In the genomic region with DNA sequence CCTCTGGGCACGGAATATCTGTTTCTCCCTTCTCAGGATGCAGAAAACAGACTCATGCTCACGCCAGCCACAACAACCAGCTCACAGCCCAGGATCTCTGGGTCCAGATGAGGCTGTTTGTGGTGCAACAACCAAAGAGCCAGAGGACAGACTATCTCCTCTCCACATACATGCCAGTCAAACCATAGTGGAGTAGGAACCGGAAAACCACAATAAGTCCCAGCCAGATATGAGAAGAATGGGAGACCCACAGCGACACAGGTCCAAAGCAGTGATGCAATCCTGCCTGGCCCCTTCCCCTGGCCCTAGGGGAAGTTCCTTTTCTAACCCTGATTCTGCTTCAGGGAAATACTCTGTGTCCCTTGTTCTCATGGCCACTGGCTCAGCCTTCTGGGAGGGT, we compare ENCODE assay signal across 1 cellular context.
TF ChIP-seq lines count a peak whose summit lies in the region.

No MANE protein-coding gene starts in this region.

TF ChIP-seq in K562, 482 proteins besides CTCF, POLR2A, EP300 and RAD21 (continued from another document):
- TF ChIP-seq, protein P1, sequence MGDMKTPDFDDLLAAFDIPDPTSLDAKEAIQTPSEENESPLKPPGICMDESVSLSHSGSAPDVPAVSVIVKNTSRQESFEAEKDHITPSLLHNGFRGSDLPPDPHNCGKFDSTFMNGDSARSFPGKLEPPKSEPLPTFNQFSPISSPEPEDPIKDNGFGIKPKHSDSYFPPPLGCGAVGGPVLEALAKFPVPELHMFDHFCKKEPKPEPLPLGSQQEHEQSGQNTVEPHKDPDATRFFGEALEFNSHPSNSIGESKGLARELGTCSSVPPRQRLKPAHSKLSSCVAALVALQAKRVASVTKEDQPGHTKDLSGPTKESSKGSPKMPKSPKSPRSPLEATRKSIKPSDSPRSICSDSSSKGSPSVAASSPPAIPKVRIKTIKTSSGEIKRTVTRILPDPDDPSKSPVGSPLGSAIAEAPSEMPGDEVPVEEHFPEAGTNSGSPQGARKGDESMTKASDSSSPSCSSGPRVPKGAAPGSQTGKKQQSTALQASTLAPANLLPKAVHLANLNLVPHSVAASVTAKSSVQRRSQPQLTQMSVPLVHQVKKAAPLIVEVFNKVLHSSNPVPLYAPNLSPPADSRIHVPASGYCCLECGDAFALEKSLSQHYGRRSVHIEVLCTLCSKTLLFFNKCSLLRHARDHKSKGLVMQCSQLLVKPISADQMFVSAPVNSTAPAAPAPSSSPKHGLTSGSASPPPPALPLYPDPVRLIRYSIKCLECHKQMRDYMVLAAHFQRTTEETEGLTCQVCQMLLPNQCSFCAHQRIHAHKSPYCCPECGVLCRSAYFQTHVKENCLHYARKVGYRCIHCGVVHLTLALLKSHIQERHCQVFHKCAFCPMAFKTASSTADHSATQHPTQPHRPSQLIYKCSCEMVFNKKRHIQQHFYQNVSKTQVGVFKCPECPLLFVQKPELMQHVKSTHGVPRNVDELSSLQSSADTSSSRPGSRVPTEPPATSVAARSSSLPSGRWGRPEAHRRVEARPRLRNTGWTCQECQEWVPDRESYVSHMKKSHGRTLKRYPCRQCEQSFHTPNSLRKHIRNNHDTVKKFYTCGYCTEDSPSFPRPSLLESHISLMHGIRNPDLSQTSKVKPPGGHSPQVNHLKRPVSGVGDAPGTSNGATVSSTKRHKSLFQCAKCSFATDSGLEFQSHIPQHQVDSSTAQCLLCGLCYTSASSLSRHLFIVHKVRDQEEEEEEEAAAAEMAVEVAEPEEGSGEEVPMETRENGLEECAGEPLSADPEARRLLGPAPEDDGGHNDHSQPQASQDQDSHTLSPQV (IDR thresholded peaks at IDR 0.05) = 0 out of 2 replicates have a peak, but pooled peaks have one; percentile 9
- no peak for TF ChIP-seq ADNP (tag; IDR thresholded peaks at IDR 0.05)
- no peak for TF ChIP-seq NFYB (IDR thresholded peaks at IDR 0.05; ENCODE audit: extremely low read depth, insufficient read length)
- TF ChIP-seq, protein P2, sequence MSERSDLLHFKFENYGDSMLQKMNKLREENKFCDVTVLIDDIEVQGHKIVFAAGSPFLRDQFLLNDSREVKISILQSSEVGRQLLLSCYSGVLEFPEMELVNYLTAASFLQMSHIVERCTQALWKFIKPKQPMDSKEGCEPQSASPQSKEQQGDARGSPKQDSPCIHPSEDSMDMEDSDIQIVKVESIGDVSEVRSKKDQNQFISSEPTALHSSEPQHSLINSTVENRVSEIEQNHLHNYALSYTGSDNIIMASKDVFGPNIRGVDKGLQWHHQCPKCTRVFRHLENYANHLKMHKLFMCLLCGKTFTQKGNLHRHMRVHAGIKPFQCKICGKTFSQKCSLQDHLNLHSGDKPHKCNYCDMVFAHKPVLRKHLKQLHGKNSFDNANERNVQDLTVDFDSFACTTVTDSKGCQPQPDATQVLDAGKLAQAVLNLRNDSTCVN (CRISPR knock-in tag; IDR thresholded peaks at IDR 0.05) = no peak
- TF ChIP-seq PURB (CRISPR knock-in tag; IDR thresholded peaks at IDR 0.05; ENCODE audit: low read depth) = no peak
- TF ChIP-seq NR2C1 (IDR thresholded peaks at IDR 0.05) = no peak
- no peak for TF ChIP-seq NR2C1 (tag; IDR thresholded peaks at IDR 0.05)
- TF ChIP-seq SRSF9 (IDR thresholded peaks at IDR 0.05; ENCODE audit: borderline replicate concordance, low read depth, low read length) = no peak
- TF ChIP-seq, protein P3, sequence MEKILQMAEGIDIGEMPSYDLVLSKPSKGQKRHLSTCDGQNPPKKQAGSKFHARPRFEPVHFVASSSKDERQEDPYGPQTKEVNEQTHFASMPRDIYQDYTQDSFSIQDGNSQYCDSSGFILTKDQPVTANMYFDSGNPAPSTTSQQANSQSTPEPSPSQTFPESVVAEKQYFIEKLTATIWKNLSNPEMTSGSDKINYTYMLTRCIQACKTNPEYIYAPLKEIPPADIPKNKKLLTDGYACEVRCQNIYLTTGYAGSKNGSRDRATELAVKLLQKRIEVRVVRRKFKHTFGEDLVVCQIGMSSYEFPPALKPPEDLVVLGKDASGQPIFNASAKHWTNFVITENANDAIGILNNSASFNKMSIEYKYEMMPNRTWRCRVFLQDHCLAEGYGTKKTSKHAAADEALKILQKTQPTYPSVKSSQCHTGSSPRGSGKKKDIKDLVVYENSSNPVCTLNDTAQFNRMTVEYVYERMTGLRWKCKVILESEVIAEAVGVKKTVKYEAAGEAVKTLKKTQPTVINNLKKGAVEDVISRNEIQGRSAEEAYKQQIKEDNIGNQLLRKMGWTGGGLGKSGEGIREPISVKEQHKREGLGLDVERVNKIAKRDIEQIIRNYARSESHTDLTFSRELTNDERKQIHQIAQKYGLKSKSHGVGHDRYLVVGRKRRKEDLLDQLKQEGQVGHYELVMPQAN (IDR thresholded peaks at IDR 0.05; ENCODE audit: borderline replicate concordance) = no peak
- TF ChIP-seq ZNF24 (IDR thresholded peaks at IDR 0.05) = no peak
- TF ChIP-seq, protein P4, sequence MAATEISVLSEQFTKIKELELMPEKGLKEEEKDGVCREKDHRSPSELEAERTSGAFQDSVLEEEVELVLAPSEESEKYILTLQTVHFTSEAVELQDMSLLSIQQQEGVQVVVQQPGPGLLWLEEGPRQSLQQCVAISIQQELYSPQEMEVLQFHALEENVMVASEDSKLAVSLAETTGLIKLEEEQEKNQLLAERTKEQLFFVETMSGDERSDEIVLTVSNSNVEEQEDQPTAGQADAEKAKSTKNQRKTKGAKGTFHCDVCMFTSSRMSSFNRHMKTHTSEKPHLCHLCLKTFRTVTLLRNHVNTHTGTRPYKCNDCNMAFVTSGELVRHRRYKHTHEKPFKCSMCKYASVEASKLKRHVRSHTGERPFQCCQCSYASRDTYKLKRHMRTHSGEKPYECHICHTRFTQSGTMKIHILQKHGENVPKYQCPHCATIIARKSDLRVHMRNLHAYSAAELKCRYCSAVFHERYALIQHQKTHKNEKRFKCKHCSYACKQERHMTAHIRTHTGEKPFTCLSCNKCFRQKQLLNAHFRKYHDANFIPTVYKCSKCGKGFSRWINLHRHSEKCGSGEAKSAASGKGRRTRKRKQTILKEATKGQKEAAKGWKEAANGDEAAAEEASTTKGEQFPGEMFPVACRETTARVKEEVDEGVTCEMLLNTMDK (IDR thresholded peaks at IDR 0.05; ENCODE audit: borderline replicate concordance, insufficient read depth, low read depth, low read length, poor library complexity, severe bottlenecking) = no peak
- TF ChIP-seq SMARCB1 (IDR thresholded peaks at IDR 0.05; ENCODE audit: insufficient read length, low read depth) = no peak
- TF ChIP-seq, protein P5, sequence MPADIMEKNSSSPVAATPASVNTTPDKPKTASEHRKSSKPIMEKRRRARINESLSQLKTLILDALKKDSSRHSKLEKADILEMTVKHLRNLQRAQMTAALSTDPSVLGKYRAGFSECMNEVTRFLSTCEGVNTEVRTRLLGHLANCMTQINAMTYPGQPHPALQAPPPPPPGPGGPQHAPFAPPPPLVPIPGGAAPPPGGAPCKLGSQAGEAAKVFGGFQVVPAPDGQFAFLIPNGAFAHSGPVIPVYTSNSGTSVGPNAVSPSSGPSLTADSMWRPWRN (IDR thresholded peaks at IDR 0.05; ENCODE audit: low read depth) = no peak
- TF ChIP-seq ZNF699 (CRISPR knock-in tag; IDR thresholded peaks at IDR 0.05; ENCODE audit: insufficient replicate concordance) = no peak
- TF ChIP-seq, protein P6, sequence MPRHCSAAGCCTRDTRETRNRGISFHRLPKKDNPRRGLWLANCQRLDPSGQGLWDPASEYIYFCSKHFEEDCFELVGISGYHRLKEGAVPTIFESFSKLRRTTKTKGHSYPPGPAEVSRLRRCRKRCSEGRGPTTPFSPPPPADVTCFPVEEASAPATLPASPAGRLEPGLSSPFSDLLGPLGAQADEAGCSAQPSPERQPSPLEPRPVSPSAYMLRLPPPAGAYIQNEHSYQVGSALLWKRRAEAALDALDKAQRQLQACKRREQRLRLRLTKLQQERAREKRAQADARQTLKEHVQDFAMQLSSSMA (CRISPR knock-in tag; IDR thresholded peaks at IDR 0.05) = no peak
- TF ChIP-seq SAFB (IDR thresholded peaks at IDR 0.05; ENCODE audit: borderline replicate concordance, low read depth, low read length) = no peak
- no peak for TF ChIP-seq PYGO2 (tag; IDR thresholded peaks at IDR 0.05)
- TF ChIP-seq SAP30 (IDR thresholded peaks at IDR 0.05; ENCODE audit: borderline replicate concordance, insufficient read depth, low read depth, low read length, poor library complexity, severe bottlenecking) = no peak
- TF ChIP-seq ZFP36 (IDR thresholded peaks at IDR 0.05; ENCODE audit: low read depth, low read length, partially characterized antibody) = no peak
- TF ChIP-seq TAF9B (IDR thresholded peaks at IDR 0.05; ENCODE audit: partially characterized antibody) = no peak
- TF ChIP-seq, protein P7, sequence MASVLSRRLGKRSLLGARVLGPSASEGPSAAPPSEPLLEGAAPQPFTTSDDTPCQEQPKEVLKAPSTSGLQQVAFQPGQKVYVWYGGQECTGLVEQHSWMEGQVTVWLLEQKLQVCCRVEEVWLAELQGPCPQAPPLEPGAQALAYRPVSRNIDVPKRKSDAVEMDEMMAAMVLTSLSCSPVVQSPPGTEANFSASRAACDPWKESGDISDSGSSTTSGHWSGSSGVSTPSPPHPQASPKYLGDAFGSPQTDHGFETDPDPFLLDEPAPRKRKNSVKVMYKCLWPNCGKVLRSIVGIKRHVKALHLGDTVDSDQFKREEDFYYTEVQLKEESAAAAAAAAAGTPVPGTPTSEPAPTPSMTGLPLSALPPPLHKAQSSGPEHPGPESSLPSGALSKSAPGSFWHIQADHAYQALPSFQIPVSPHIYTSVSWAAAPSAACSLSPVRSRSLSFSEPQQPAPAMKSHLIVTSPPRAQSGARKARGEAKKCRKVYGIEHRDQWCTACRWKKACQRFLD (CRISPR knock-in tag; IDR thresholded peaks at IDR 0.05) = no peak
- TF ChIP-seq, protein P8, sequence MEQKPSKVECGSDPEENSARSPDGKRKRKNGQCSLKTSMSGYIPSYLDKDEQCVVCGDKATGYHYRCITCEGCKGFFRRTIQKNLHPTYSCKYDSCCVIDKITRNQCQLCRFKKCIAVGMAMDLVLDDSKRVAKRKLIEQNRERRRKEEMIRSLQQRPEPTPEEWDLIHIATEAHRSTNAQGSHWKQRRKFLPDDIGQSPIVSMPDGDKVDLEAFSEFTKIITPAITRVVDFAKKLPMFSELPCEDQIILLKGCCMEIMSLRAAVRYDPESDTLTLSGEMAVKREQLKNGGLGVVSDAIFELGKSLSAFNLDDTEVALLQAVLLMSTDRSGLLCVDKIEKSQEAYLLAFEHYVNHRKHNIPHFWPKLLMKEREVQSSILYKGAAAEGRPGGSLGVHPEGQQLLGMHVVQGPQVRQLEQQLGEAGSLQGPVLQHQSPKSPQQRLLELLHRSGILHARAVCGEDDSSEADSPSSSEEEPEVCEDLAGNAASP (IDR thresholded peaks at IDR 0.05) = no peak
- TF ChIP-seq, protein P9, sequence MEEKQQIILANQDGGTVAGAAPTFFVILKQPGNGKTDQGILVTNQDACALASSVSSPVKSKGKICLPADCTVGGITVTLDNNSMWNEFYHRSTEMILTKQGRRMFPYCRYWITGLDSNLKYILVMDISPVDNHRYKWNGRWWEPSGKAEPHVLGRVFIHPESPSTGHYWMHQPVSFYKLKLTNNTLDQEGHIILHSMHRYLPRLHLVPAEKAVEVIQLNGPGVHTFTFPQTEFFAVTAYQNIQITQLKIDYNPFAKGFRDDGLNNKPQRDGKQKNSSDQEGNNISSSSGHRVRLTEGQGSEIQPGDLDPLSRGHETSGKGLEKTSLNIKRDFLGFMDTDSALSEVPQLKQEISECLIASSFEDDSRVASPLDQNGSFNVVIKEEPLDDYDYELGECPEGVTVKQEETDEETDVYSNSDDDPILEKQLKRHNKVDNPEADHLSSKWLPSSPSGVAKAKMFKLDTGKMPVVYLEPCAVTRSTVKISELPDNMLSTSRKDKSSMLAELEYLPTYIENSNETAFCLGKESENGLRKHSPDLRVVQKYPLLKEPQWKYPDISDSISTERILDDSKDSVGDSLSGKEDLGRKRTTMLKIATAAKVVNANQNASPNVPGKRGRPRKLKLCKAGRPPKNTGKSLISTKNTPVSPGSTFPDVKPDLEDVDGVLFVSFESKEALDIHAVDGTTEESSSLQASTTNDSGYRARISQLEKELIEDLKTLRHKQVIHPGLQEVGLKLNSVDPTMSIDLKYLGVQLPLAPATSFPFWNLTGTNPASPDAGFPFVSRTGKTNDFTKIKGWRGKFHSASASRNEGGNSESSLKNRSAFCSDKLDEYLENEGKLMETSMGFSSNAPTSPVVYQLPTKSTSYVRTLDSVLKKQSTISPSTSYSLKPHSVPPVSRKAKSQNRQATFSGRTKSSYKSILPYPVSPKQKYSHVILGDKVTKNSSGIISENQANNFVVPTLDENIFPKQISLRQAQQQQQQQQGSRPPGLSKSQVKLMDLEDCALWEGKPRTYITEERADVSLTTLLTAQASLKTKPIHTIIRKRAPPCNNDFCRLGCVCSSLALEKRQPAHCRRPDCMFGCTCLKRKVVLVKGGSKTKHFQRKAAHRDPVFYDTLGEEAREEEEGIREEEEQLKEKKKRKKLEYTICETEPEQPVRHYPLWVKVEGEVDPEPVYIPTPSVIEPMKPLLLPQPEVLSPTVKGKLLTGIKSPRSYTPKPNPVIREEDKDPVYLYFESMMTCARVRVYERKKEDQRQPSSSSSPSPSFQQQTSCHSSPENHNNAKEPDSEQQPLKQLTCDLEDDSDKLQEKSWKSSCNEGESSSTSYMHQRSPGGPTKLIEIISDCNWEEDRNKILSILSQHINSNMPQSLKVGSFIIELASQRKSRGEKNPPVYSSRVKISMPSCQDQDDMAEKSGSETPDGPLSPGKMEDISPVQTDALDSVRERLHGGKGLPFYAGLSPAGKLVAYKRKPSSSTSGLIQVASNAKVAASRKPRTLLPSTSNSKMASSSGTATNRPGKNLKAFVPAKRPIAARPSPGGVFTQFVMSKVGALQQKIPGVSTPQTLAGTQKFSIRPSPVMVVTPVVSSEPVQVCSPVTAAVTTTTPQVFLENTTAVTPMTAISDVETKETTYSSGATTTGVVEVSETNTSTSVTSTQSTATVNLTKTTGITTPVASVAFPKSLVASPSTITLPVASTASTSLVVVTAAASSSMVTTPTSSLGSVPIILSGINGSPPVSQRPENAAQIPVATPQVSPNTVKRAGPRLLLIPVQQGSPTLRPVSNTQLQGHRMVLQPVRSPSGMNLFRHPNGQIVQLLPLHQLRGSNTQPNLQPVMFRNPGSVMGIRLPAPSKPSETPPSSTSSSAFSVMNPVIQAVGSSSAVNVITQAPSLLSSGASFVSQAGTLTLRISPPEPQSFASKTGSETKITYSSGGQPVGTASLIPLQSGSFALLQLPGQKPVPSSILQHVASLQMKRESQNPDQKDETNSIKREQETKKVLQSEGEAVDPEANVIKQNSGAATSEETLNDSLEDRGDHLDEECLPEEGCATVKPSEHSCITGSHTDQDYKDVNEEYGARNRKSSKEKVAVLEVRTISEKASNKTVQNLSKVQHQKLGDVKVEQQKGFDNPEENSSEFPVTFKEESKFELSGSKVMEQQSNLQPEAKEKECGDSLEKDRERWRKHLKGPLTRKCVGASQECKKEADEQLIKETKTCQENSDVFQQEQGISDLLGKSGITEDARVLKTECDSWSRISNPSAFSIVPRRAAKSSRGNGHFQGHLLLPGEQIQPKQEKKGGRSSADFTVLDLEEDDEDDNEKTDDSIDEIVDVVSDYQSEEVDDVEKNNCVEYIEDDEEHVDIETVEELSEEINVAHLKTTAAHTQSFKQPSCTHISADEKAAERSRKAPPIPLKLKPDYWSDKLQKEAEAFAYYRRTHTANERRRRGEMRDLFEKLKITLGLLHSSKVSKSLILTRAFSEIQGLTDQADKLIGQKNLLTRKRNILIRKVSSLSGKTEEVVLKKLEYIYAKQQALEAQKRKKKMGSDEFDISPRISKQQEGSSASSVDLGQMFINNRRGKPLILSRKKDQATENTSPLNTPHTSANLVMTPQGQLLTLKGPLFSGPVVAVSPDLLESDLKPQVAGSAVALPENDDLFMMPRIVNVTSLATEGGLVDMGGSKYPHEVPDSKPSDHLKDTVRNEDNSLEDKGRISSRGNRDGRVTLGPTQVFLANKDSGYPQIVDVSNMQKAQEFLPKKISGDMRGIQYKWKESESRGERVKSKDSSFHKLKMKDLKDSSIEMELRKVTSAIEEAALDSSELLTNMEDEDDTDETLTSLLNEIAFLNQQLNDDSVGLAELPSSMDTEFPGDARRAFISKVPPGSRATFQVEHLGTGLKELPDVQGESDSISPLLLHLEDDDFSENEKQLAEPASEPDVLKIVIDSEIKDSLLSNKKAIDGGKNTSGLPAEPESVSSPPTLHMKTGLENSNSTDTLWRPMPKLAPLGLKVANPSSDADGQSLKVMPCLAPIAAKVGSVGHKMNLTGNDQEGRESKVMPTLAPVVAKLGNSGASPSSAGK (IDR thresholded peaks at IDR 0.05) = no peak
